ENCODE assay signal across 1 cellular context in the genomic region with DNA sequence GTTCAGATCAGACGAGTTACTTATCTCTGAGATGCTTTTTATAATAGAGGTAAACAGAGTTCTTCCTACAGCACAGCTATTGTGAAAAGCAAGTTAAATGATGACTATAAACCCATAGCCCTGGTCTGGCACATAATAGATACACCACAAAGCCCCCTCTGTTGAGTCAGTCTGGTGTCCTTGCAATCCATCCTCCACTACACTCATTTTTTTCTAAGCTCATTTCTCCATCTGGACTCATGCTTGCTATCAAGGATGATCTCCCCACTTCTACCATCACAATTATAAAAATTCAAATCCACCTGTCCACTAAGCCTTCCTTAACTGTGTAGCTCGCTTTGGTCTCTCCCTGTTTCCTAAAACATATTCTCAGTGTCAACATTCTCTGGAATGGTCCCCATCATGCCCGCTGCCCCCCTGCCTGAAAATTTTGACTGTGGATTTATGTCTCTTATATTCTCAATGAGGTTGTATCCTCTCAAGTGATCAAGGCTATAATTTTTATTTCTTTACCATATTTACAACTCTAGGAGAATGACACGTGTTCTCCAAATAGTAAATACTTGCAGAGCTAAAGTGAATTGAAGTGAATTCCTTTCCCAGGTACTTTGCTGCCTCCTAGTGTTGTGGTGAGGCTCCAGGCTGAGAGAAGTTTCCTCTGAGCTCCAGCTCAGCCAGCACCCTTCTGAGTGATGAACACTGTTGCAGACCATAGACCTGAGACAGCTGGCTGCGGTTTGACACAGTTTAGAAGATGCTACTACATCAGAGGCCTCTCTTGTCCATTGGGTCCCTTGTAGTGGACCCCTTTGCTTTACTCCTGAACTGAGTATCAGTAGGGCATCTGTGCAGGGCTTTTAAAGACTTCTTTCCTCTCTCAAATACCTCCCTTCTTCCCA.
TF ChIP-seq lines count a peak whose summit lies in the region.

No MANE protein-coding gene starts in this region.

TF ChIP-seq in HepG2, 621 proteins besides CTCF, POLR2A, EP300 and RAD21 (continued from another document):
- TF ChIP-seq, protein P1, sequence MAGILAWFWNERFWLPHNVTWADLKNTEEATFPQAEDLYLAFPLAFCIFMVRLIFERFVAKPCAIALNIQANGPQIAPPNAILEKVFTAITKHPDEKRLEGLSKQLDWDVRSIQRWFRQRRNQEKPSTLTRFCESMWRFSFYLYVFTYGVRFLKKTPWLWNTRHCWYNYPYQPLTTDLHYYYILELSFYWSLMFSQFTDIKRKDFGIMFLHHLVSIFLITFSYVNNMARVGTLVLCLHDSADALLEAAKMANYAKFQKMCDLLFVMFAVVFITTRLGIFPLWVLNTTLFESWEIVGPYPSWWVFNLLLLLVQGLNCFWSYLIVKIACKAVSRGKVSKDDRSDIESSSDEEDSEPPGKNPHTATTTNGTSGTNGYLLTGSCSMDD (CRISPR knock-in tag; IDR thresholded peaks at IDR 0.05), result no peak
- TF ChIP-seq SIX4 (CRISPR knock-in tag; IDR thresholded peaks at IDR 0.05), result no peak
- TF ChIP-seq TOPORS (CRISPR knock-in tag; IDR thresholded peaks at IDR 0.05), result peak; percentile 66; the same call in 1 of the 2 replicates
- no peak for TF ChIP-seq ZBTB8A (CRISPR knock-in tag; IDR thresholded peaks at IDR 0.05; ENCODE audit: borderline replicate concordance, low read depth)
- no peak for TF ChIP-seq ATF7 (IDR thresholded peaks at IDR 0.05)
- no peak for TF ChIP-seq ATF7 (CRISPR knock-in tag; IDR thresholded peaks at IDR 0.05)
- TF ChIP-seq, protein P2, sequence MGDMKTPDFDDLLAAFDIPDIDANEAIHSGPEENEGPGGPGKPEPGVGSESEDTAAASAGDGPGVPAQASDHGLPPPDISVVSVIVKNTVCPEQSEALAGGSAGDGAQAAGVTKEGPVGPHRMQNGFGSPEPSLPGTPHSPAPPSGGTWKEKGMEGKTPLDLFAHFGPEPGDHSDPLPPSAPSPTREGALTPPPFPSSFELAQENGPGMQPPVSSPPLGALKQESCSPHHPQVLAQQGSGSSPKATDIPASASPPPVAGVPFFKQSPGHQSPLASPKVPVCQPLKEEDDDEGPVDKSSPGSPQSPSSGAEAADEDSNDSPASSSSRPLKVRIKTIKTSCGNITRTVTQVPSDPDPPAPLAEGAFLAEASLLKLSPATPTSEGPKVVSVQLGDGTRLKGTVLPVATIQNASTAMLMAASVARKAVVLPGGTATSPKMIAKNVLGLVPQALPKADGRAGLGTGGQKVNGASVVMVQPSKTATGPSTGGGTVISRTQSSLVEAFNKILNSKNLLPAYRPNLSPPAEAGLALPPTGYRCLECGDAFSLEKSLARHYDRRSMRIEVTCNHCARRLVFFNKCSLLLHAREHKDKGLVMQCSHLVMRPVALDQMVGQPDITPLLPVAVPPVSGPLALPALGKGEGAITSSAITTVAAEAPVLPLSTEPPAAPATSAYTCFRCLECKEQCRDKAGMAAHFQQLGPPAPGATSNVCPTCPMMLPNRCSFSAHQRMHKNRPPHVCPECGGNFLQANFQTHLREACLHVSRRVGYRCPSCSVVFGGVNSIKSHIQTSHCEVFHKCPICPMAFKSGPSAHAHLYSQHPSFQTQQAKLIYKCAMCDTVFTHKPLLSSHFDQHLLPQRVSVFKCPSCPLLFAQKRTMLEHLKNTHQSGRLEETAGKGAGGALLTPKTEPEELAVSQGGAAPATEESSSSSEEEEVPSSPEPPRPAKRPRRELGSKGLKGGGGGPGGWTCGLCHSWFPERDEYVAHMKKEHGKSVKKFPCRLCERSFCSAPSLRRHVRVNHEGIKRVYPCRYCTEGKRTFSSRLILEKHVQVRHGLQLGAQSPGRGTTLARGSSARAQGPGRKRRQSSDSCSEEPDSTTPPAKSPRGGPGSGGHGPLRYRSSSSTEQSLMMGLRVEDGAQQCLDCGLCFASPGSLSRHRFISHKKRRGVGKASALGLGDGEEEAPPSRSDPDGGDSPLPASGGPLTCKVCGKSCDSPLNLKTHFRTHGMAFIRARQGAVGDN (CRISPR knock-in tag; IDR thresholded peaks at IDR 0.05), result no peak
- TF ChIP-seq SAFB2 (CRISPR knock-in tag; IDR thresholded peaks at IDR 0.05; ENCODE audit: borderline replicate concordance, low read depth), result no peak
- TF ChIP-seq, protein P3, sequence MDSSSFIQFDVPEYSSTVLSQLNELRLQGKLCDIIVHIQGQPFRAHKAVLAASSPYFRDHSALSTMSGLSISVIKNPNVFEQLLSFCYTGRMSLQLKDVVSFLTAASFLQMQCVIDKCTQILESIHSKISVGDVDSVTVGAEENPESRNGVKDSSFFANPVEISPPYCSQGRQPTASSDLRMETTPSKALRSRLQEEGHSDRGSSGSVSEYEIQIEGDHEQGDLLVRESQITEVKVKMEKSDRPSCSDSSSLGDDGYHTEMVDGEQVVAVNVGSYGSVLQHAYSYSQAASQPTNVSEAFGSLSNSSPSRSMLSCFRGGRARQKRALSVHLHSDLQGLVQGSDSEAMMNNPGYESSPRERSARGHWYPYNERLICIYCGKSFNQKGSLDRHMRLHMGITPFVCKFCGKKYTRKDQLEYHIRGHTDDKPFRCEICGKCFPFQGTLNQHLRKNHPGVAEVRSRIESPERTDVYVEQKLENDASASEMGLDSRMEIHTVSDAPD (CRISPR knock-in tag; IDR thresholded peaks at IDR 0.05), result no peak
- TF ChIP-seq SSRP1 (CRISPR knock-in tag; IDR thresholded peaks at IDR 0.05), result no peak
- no peak for TF ChIP-seq ZFP90 (CRISPR knock-in tag; IDR thresholded peaks at IDR 0.05; ENCODE audit: borderline replicate concordance)
- peak; percentile 58; the same call in 1 of the 2 replicates for TF ChIP-seq ELF3 (CRISPR knock-in tag; IDR thresholded peaks at IDR 0.05)
- TF ChIP-seq PAF1 (CRISPR knock-in tag; IDR thresholded peaks at IDR 0.05), result no peak
- TF ChIP-seq ZNF234 (CRISPR knock-in tag; conservative IDR thresholded peaks at IDR 0.05), result no peak
- TF ChIP-seq, protein P4, sequence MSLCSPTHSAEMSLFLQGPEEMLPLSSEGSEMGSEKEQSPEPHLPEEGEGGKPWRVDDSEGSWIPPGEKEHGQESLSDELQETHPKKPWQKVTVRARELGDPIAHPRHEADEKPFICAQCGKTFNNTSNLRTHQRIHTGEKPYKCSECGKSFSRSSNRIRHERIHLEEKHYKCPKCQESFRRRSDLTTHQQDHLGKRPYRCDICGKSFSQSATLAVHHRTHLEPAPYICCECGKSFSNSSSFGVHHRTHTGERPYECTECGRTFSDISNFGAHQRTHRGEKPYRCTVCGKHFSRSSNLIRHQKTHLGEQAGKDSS (CRISPR knock-in tag; IDR thresholded peaks at IDR 0.05; ENCODE audit: borderline replicate concordance, low read depth), result 0 out of 2 replicates have a peak, but pooled peaks have one; percentile 47
- no peak for TF ChIP-seq RFX1 (IDR thresholded peaks at IDR 0.05)
- TF ChIP-seq, protein P5, sequence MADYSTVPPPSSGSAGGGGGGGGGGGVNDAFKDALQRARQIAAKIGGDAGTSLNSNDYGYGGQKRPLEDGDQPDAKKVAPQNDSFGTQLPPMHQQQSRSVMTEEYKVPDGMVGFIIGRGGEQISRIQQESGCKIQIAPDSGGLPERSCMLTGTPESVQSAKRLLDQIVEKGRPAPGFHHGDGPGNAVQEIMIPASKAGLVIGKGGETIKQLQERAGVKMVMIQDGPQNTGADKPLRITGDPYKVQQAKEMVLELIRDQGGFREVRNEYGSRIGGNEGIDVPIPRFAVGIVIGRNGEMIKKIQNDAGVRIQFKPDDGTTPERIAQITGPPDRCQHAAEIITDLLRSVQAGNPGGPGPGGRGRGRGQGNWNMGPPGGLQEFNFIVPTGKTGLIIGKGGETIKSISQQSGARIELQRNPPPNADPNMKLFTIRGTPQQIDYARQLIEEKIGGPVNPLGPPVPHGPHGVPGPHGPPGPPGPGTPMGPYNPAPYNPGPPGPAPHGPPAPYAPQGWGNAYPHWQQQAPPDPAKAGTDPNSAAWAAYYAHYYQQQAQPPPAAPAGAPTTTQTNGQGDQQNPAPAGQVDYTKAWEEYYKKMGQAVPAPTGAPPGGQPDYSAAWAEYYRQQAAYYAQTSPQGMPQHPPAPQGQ (CRISPR knock-in tag; IDR thresholded peaks at IDR 0.05; ENCODE audit: borderline replicate concordance), result no peak
- peak; percentile 24; the same call in 1 of the 2 replicates for TF ChIP-seq NR2C2 (CRISPR knock-in tag; IDR thresholded peaks at IDR 0.05; ENCODE audit: borderline replicate concordance)
- peak; percentile 19; the same call in 1 of the 2 replicates for TF ChIP-seq BCL6 (CRISPR knock-in tag; IDR thresholded peaks at IDR 0.05)
- TF ChIP-seq KDM3A (CRISPR knock-in tag; IDR thresholded peaks at IDR 0.05; ENCODE audit: low read depth), result 0 out of 2 replicates have a peak, but pooled peaks have one; percentile 12
- TF ChIP-seq ZNF572 (CRISPR knock-in tag; IDR thresholded peaks at IDR 0.05), result no peak
- no peak for TF ChIP-seq ZNF484 (CRISPR knock-in tag; IDR thresholded peaks at IDR 0.05; ENCODE audit: borderline replicate concordance, low read depth)
- TF ChIP-seq, protein P6, sequence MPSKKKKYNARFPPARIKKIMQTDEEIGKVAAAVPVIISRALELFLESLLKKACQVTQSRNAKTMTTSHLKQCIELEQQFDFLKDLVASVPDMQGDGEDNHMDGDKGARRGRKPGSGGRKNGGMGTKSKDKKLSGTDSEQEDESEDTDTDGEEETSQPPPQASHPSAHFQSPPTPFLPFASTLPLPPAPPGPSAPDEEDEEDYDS (CRISPR knock-in tag; IDR thresholded peaks at IDR 0.05), result no peak; the same call in 1 of the 2 replicates
- TF ChIP-seq FOXK2 (IDR thresholded peaks at IDR 0.05), result 0 out of 2 replicates have a peak, but pooled peaks have one; percentile 42
- no peak for TF ChIP-seq ZNF232 (CRISPR knock-in tag; IDR thresholded peaks at IDR 0.05; ENCODE audit: borderline replicate concordance)
- no peak for TF ChIP-seq CBX1 (IDR thresholded peaks at IDR 0.05; ENCODE audit: low read depth)
- TF ChIP-seq HNRNPUL1 (IDR thresholded peaks at IDR 0.05; ENCODE audit: low read depth, low read length), result no peak
TF ChIP-seq in HepG2: peak in this region for 69.
